ENCODE assay signal across 24 cellular contexts in genomic region chr6:4012826-4013225, GRCh38.
"Had no signal": no experiment of that assay in that cellular context is flagged by ENCODE, and none has a peak within 500 bp of the region (broad histone marks: within the 10 kb centered on the region; RNA-seq: fewer than 3 reads in every experiment).

No MANE protein-coding gene starts in this region.

- H3K27me3 Mint-ChIP-seq: activated CD4-positive, alpha-beta T cell treated with anti-CD3 and anti-CD28 coated beads for 36 hours; activated CD8-positive, alpha-beta memory T cell treated with anti-CD3 and anti-CD28 coated beads, Interleukin-2, amount 10 ng/mL, durations not matched to agents 7 days and 5 days had no signal

- H3K9ac ChIP-seq: neural progenitor cell, parathyroid adenoma had no signal

- H3K9me3 Mint-ChIP-seq: activated naive CD4-positive, alpha-beta T cell treated with anti-CD3 and anti-CD28 coated beads for 36 hours had no signal

- H3K27me3 ChIP-seq: neural progenitor cell, spleen, suprapubic skin, tibial artery had no signal

- H3K27ac Mint-ChIP-seq: activated CD4-positive, alpha-beta T cell treated with anti-CD3 and anti-CD28 coated beads for 36 hours; activated CD8-positive, alpha-beta memory T cell treated with anti-CD3 and anti-CD28 coated beads, Interleukin-2, amount 10 ng/mL, durations not matched to agents 7 days and 5 days; activated CD8-positive, alpha-beta T cell treated with anti-CD3 and anti-CD28 coated beads, Interleukin-2, amount 10 ng/mL, durations not matched to agents 7 days and 5 days; activated naive CD4-positive, alpha-beta T cell treated with anti-CD3 and anti-CD28 coated beads for 36 hours; neural progenitor cell had no signal

- H3K4me3 ChIP-seq: neural progenitor cell, spleen, suprapubic skin, tibial artery had no signal

- DNase-seq: activated CD4-positive, alpha-beta T cell treated with anti-CD3 and anti-CD28 coated beads for 36 hours; activated CD4-positive, CD25-positive, alpha-beta regulatory T cell; activated CD8-positive, alpha-beta memory T cell treated with anti-CD3 and anti-CD28 coated beads, Interleukin-2, amount 10 ng/mL, durations not matched to agents 7 days and 5 days; activated CD8-positive, alpha-beta T cell treated with anti-CD3 and anti-CD28 coated beads, Interleukin-2, amount 10 ng/mL, durations not matched to agents 7 days and 5 days; activated effector memory CD4-positive, alpha-beta T cell treated with anti-CD3 and anti-CD28 coated beads, Interleukin-2, amount 50 U/mL, for 16 hours; activated naive CD4-positive, alpha-beta T cell treated with anti-CD3 and anti-CD28 coated beads for 36 hours; anterior cingulate cortex; dermis blood vessel endothelial cell; effector CD4-positive, alpha-beta T cell; left cardiac atrium; left ventricle myocardium superior; occipital lobe; right cardiac atrium; spleen; stimulated activated naive CD4-positive, alpha-beta T cell; T-helper 1 cell; tibial artery had no signal

- FAIRE-seq: bronchial epithelial cell, colon, frontal cortex, islet of Langerhans had no signal

- H3K27ac ChIP-seq: neural progenitor cell, parathyroid adenoma, spleen, suprapubic skin, tibial artery had no signal

- H2AFZ ChIP-seq: neural progenitor cell, parathyroid adenoma had no signal

- H3K4me2 ChIP-seq: neural progenitor cell had no signal

- H3K9me3 ChIP-seq: spleen, suprapubic skin, tibial artery had no signal

- H3K4me3 Mint-ChIP-seq: activated CD4-positive, alpha-beta T cell treated with anti-CD3 and anti-CD28 coated beads for 36 hours; activated CD8-positive, alpha-beta memory T cell treated with anti-CD3 and anti-CD28 coated beads, Interleukin-2, amount 10 ng/mL, durations not matched to agents 7 days and 5 days; activated CD8-positive, alpha-beta T cell treated with anti-CD3 and anti-CD28 coated beads, Interleukin-2, amount 10 ng/mL, durations not matched to agents 7 days and 5 days; activated naive CD4-positive, alpha-beta T cell treated with anti-CD3 and anti-CD28 coated beads for 36 hours; neural progenitor cell had no signal

- ATAC-seq: activated CD4-positive, alpha-beta T cell treated with anti-CD3 and anti-CD28 coated beads for 36 hours; activated CD8-positive, alpha-beta memory T cell treated with anti-CD3 and anti-CD28 coated beads, Interleukin-2, amount 10 ng/mL, durations not matched to agents 7 days and 5 days; activated CD8-positive, alpha-beta T cell treated with anti-CD3 and anti-CD28 coated beads, Interleukin-2, amount 10 ng/mL, durations not matched to agents 7 days and 5 days; left cardiac atrium; left ventricle myocardium superior; right cardiac atrium had no signal
